15 cellular contexts compared by ENCODE assay signal in genomic region chr15:68200016-68200861, GRCh38. TPM values are rescaled to one million over a fixed set of nuclear protein-coding genes. Genes with fewer than 3 reads are reported as not detected.
DNase-seq lines count a peak whose midpoint lies in the region; TF ChIP-seq lines count a peak whose summit lies in the region.
"Had no signal": no experiment of that assay in that cellular context is flagged by ENCODE, and none has a peak within 500 bp of the region (broad histone marks: within the 10 kb centered on the region; RNA-seq: fewer than 3 reads in every experiment).

No MANE protein-coding gene starts in this region.

- H3K27ac Mint-ChIP-seq in chondrocyte (ENCODE audit: unreplicated experiment), result peak overlapping the region; percentile 27
- H3K27ac Mint-ChIP-seq in mesothelial cell of epicardium, result peak overlapping the region; percentile 34
- H3K27ac Mint-ChIP-seq: T-helper 1 cell treated with Interleukin-12 subunit alpha and Interleukin-12 subunit beta and Interleukin-4 antibody, amounts not matched to agents 30 μg/mL and 1 μg/mL, for 36 hours had no signal

- H3K4me1 Mint-ChIP-seq in chondrocyte (ENCODE audit: low read depth) (peaks cover 15% of the 10 kb centered on the region), mesothelial cell of epicardium (peaks cover 26% of the 10 kb centered on the region)

- H3K27me3 Mint-ChIP-seq in chondrocyte (ENCODE audit: low read depth), result no peaks in the 10 kb centered on the region
- no peaks in the 10 kb centered on the region for H3K27me3 Mint-ChIP-seq in mesothelial cell of epicardium (ENCODE audit: low read depth)
- H3K27me3 Mint-ChIP-seq: dendritic cell treated with granulocyte-macrophage colony-stimulating factor and Interleukin-4, amounts not matched to agents 40 ng/mL and 50 ng/mL, for 4 days had no signal

- H3K4me3 Mint-ChIP-seq in chondrocyte (ENCODE audit: unreplicated experiment) (no peak overlapping the region), mesothelial cell of epicardium (no peak overlapping the region)
- H3K4me3 Mint-ChIP-seq: dendritic cell treated with granulocyte-macrophage colony-stimulating factor and Interleukin-4, amounts not matched to agents 40 ng/mL and 50 ng/mL, for 4 days; neural crest cell; T-helper 1 cell treated with Interleukin-12 subunit alpha and Interleukin-12 subunit beta and Interleukin-4 antibody, amounts not matched to agents 30 μg/mL and 1 μg/mL, for 36 hours had no signal

- H3K4me3 ChIP-seq in BLaER1, result no peak overlapping the region
- H3K4me3 ChIP-seq in HAP-1, result no peak overlapping the region

- peak overlapping the region; percentile 65 for H3K27ac ChIP-seq in BLaER1

- peaks cover 37% of the 10 kb centered on the region for H3K36me3 ChIP-seq in BLaER1
- H3K36me3 ChIP-seq in HAP-1 (replicated peaks), result peaks cover 22% of the 10 kb centered on the region

- 0 out of 2 replicates have a peak overlapping the region, but pooled peaks have one; percentile 12 for H3K9ac ChIP-seq in BLaER1

- CTCF ChIA-PET in GM10248 (lab: Yijun Ruan, JAX), result interaction anchor here (2.7 kb wide), 1 partner anchor 11 kb away, joined by 8 read pairs; no protein-coding TSS in a partner anchor

- peak overlapping the region; percentile 90 for H3K4me2 ChIP-seq in BLaER1

- no peaks in the 10 kb centered on the region for H3K9me3 ChIP-seq in BLaER1
- H3K9me3 ChIP-seq in HAP-1, result no peaks in the 10 kb centered on the region

- peak; percentile 34 to 75 for DNase-seq in HAP-1 (ENCODE audit: low spot score in 2 of 2)
- DNase-seq in chondrocyte (ENCODE audit: low spot score), result no peak
- no peak for DNase-seq in mesothelial cell of epicardium (ENCODE audit: low spot score in 2 of 2, unreplicated experiment in 2 of 2)
- DNase-seq in glomerular visceral epithelial cell (ENCODE audit: extremely low spot score), result no peak
- no peak for DNase-seq in GM10248 (ENCODE audit: extremely low spot score)
- DNase-seq in activated CD8-positive, alpha-beta memory T cell treated with anti-CD3 and anti-CD28 coated beads for 24 hours, result no peak
- no peak for DNase-seq in stimulated activated naive CD4-positive, alpha-beta T cell (lab: John Stamatoyannopoulos, UW)
- DNase-seq: activated CD4-positive, alpha-beta T cell treated with anti-CD3 and anti-CD28 coated beads for 48 hours; DMS53; KBM-7; NCI-H226 had no signal

- TF ChIP-seq CTCF in chondrocyte (IDR thresholded peaks at IDR 0.05), result no peak
- TF ChIP-seq CTCF in mesothelial cell of epicardium (IDR thresholded peaks at IDR 0.05; ENCODE audit: unreplicated experiment), result no peak
- TF ChIP-seq CTCF in GM10248 (IDR thresholded peaks at IDR 0.05; ENCODE audit: control extremely low read depth, extremely low read depth, low read depth, missing control alignments), result no peak

- in situ Hi-C loops in HAP-1 (cut with MboI; ENCODE audit: low sequenced_read_pairs), result no loop called here

- POLR2A ChIA-PET in GM10248 (lab: Yijun Ruan, JAX), result no interaction called here

- H3K27me3 ChIP-seq in BLaER1 (no peaks in the 10 kb centered on the region), HAP-1 (ENCODE audit: low read depth) (no peaks in the 10 kb centered on the region)

- H3K4me1 ChIP-seq in BLaER1, result peaks cover 63% of the 10 kb centered on the region
- H3K4me1 ChIP-seq in HAP-1, result peaks cover 28% of the 10 kb centered on the region

- peaks cover 38% of the 10 kb centered on the region for H4K20me1 ChIP-seq in BLaER1

- H3K36me3 Mint-ChIP-seq in chondrocyte (ENCODE audit: low read depth) (peaks cover 3% of the 10 kb centered on the region), mesothelial cell of epicardium (peaks cover 3% of the 10 kb centered on the region)

- H3K9me3 Mint-ChIP-seq in chondrocyte (ENCODE audit: low read depth) (no peaks in the 10 kb centered on the region), mesothelial cell of epicardium (no peaks in the 10 kb centered on the region)
- H3K9me3 Mint-ChIP-seq: dendritic cell treated with granulocyte-macrophage colony-stimulating factor and Interleukin-4, amounts not matched to agents 40 ng/mL and 50 ng/mL, for 4 days; neural crest cell; T-helper 1 cell treated with Interleukin-12 subunit alpha and Interleukin-12 subunit beta and Interleukin-4 antibody, amounts not matched to agents 30 μg/mL and 1 μg/mL, for 36 hours had no signal

RNA-seq across cellular contexts. Expression of gene CALML4, which starts 4.9 kb away (rescaled TPM):
- total RNA-seq in chondrocyte (0.65 to 0.97 TPM (median 0.90 TPM) in 3 replicates), mesothelial cell of epicardium (8.3 to 10.2 TPM (median 8.4 TPM) in 3 replicates)

RNA-seq across cellular contexts. Expression of gene CLN6, which starts 29.3 kb away (rescaled TPM):
- total RNA-seq in chondrocyte (18.0 to 20.8 TPM (median 19.2 TPM) in 3 replicates), mesothelial cell of epicardium (35.1 to 35.8 TPM (median 35.3 TPM) in 3 replicates)

Comparison
In these comparisons a context has a peak if more than half of its experiments do, and no peak if none do; other contexts are left out.
1. DNase-seq: peak in HAP-1 (2 of 2); none in chondrocyte (single experiment), mesothelial cell of epicardium (0 of 2), glomerular visceral epithelial cell (single experiment), GM10248 (single experiment), activated CD8-positive, alpha-beta memory T cell treated with anti-CD3 and anti-CD28 coated beads for 24 hours (single experiment) and stimulated activated naive CD4-positive, alpha-beta T cell (0 of 6).